In genomic region chr20:49775229-49775693, GRCh38 we compare ENCODE assay signal across 8 cellular contexts. TPM values are rescaled to one million over a fixed set of nuclear protein-coding genes. Genes with fewer than 3 reads are reported as not detected.
DNase-seq lines count a peak whose midpoint lies in the region; ATAC-seq, FAIRE-seq and TF ChIP-seq lines count a peak whose summit lies in the region.

No MANE protein-coding gene starts in this region.

- intact Hi-C loops in posterior vena cava (cut with DNase I), result no loop called here

- no peak overlapping the region for H3K4me3 ChIP-seq in fibroblast of the aortic adventitia (ENCODE audit: low read depth, low read length)

- ATAC-seq in HG02623 (IDR thresholded peaks at IDR 0.05; ENCODE audit: unreplicated experiment), result no peak

- TF ChIP-seq POLR2A in GM12891 (IDR thresholded peaks at IDR 0.05; ENCODE audit: low read depth, low read length), result no peak

- no peak for TF ChIP-seq CTCF in fibroblast of the aortic adventitia (IDR thresholded peaks at IDR 0.05; ENCODE audit: insufficient read depth, low read length)

- DNase-seq in GF-D8 (lab: John Stamatoyannopoulos, UW) (peak; percentile 26), fibroblast of the aortic adventitia (ENCODE audit: low read depth) (peak; percentile 85), posterior vena cava (ENCODE audit: low spot score) (peak; percentile 81), NAMALWA (ENCODE audit: low spot score) (no peak), GM12891 (ENCODE audit: insufficient read length, low spot score) (no peak)
- DNase-seq in activated naive CD4-positive, alpha-beta T cell treated with anti-CD3 and anti-CD28 coated beads, Interleukin-2, amount 50 U/mL, for 16 hours, result no peak

- FAIRE-seq in GM12891 (lab: Jason Lieb, UNC), result no peak

TF ChIP-seq in PFSK-1, 5 proteins besides CTCF, POLR2A, EP300 and RAD21:
- peak; percentile 72 for TF ChIP-seq FOXP2 (optimal IDR thresholded peaks at IDR 0.05; ENCODE audit: borderline replicate concordance, extremely low read depth, extremely low read length, insufficient read depth)
- TF ChIP-seq REST (IDR thresholded peaks at IDR 0.05; ENCODE audit: insufficient read depth in 1 of 2, low read depth in 2 of 2, low read length in 2 of 2), result no peak
- TF ChIP-seq SIN3A (IDR thresholded peaks at IDR 0.05; ENCODE audit: borderline replicate concordance, insufficient read depth, low read length), result no peak
- TF ChIP-seq POLR2AphosphoS5 (IDR thresholded peaks at IDR 0.05; ENCODE audit: low read depth, low read length), result no peak

TF ChIP-seq in GM12891, 5 proteins besides CTCF, POLR2A, EP300 and RAD21:
- TF ChIP-seq PAX5 (IDR thresholded peaks at IDR 0.05; ENCODE audit: insufficient read depth, low read length, severe bottlenecking) (no peak), TAF1 (IDR thresholded peaks at IDR 0.05; ENCODE audit: low read depth, low read length) (no peak), SPI1 (IDR thresholded peaks at IDR 0.05; ENCODE audit: low read depth, low read length) (no peak), POU2F2 (IDR thresholded peaks at IDR 0.05; ENCODE audit: low read depth, low read length) (no peak), POLR2AphosphoS5 (IDR thresholded peaks at IDR 0.05; ENCODE audit: low read depth, low read length) (no peak)

RNA-seq across cellular contexts. Expression of gene SLC9A8, which starts 37.4 kb away (rescaled TPM):
- 8.0 TPM for polyA plus RNA-seq in PFSK-1 (2012; ENCODE audit: insufficient read length, low read depth)
- total RNA-seq in fibroblast of the aortic adventitia (ENCODE audit: low replicate concordance) (2.9 and 10.5 TPM in 2 replicates), posterior vena cava (10 to 100 TPM; 10.4 to 11.8 TPM)
- polyA plus RNA-seq in GM12891 (2012; ENCODE audit: low read depth, missing spikeins), result 5.8 TPM

Comparison
In these comparisons a context has a peak if more than half of its experiments do, and no peak if none do; other contexts are left out.
1. DNase-seq: peak in GF-D8 (single experiment), fibroblast of the aortic adventitia (single experiment) and posterior vena cava (single experiment); none in NAMALWA (single experiment), activated naive CD4-positive, alpha-beta T cell treated with anti-CD3 and anti-CD28 coated beads, Interleukin-2, amount 50 U/mL, for 16 hours (single experiment) and GM12891 (single experiment).